In genomic region chr16:72270531-72270930, GRCh38 we compare ENCODE assay signal across 19 cellular contexts.
DNase-seq lines count a peak whose midpoint lies in the region; ATAC-seq and TF ChIP-seq lines count a peak whose summit lies in the region.
"Had no signal": no experiment of that assay in that cellular context is flagged by ENCODE, and none has a peak within 500 bp of the region (broad histone marks: within the 10 kb centered on the region; RNA-seq: fewer than 3 reads in every experiment).

No MANE protein-coding gene starts in this region.

- intact Hi-C loops in colonic mucosa (cut with DNase I) = no loop called here
- intact Hi-C loops in mucosa of descending colon (cut with DNase I, micrococcal nuclease) = no loop called here

- TF ChIP-seq CTCF in colonic mucosa (IDR thresholded peaks at IDR 0.05) (no peak), mucosa of descending colon (IDR thresholded peaks at IDR 0.05) (no peak), foreskin keratinocyte (conservative IDR thresholded peaks at IDR 0.05) (no peak)

- H3K27me3 ChIP-seq in colonic mucosa (no peaks in the 10 kb centered on the region), foreskin keratinocyte (no peaks in the 10 kb centered on the region)

- ATAC-seq in mucosa of descending colon = peak; percentile 97
- ATAC-seq in foreskin keratinocyte = no peak
- ATAC-seq in HG03025 (IDR thresholded peaks at IDR 0.05; ENCODE audit: low FRiP score, unreplicated experiment) = no peak
- ATAC-seq: PC-3 had no signal

- H3K9me3 ChIP-seq in colonic mucosa (no peaks in the 10 kb centered on the region), mucosa of descending colon (no peaks in the 10 kb centered on the region)
- H3K9me3 ChIP-seq: SK-N-SH had no signal

- H3K4me1 ChIP-seq in colonic mucosa = peaks cover 4% of the 10 kb centered on the region
- H3K4me1 ChIP-seq in mucosa of descending colon (ENCODE audit: low read depth) = peaks cover 10% of the 10 kb centered on the region
- H3K4me1 ChIP-seq in foreskin keratinocyte = no peaks in the 10 kb centered on the region

- H3K9ac ChIP-seq in colonic mucosa (ENCODE audit: low read depth in 2 of 2, low read length in 2 of 2) = peak overlapping the region in 1 of 2 donors; percentile 34
- H3K9ac ChIP-seq: SK-N-SH had no signal

- H3K27ac ChIP-seq in colonic mucosa (peak overlapping the region; percentile 35), foreskin keratinocyte (no peak overlapping the region)
- H3K27ac ChIP-seq: C4-2B had no signal

- H3K36me3 ChIP-seq in colonic mucosa (no peaks in the 10 kb centered on the region), mucosa of descending colon (ENCODE audit: low read depth) (no peaks in the 10 kb centered on the region)

- H3K4me3 ChIP-seq in colonic mucosa = no peak overlapping the region
- no peak overlapping the region for H3K4me3 ChIP-seq in mucosa of descending colon

- peak; percentile 7 for DNase-seq in GM04504 (ENCODE audit: low read depth)
- DNase-seq in colonic mucosa = peak; percentile 57
- peak in 2 of 3 donors; percentile 29 to 44 for DNase-seq in mucosa of descending colon
- no peak for DNase-seq in stimulated activated CD4-positive, alpha-beta T cell treated with anti-CD3 and anti-CD28 coated beads, Interleukin-4, amount 100 ng/mL, for 24 hours
- no peak for DNase-seq in activated CD4-positive, alpha-beta T cell treated with anti-CD3 and anti-CD28 coated beads for 1 hour
- no peak for DNase-seq in foreskin keratinocyte
- DNase-seq: ACHN, AML-193, DMS 273 treated with DMSO at 0.1 percent for 48 hours, KBM-7, NCI-H1930, NCI-H226, NCI-H524 treated with DMSO at 0.1 percent for 48 hours, PC-3, RPMI8226, SHP77 treated with DMSO at 0.1 percent for 48 hours, SK-N-SH had no signal

Comparison
In these comparisons a context has a peak if more than half of its experiments do, and no peak if none do; other contexts are left out.
1. DNase-seq: peak in GM04504 (single experiment), colonic mucosa (single experiment) and mucosa of descending colon (2 of 3); none in stimulated activated CD4-positive, alpha-beta T cell treated with anti-CD3 and anti-CD28 coated beads, Interleukin-4, amount 100 ng/mL, for 24 hours (single experiment), activated CD4-positive, alpha-beta T cell treated with anti-CD3 and anti-CD28 coated beads for 1 hour (single experiment) and foreskin keratinocyte (0 of 2).